ENCODE assay signal across 10 cellular contexts in the genomic region with DNA sequence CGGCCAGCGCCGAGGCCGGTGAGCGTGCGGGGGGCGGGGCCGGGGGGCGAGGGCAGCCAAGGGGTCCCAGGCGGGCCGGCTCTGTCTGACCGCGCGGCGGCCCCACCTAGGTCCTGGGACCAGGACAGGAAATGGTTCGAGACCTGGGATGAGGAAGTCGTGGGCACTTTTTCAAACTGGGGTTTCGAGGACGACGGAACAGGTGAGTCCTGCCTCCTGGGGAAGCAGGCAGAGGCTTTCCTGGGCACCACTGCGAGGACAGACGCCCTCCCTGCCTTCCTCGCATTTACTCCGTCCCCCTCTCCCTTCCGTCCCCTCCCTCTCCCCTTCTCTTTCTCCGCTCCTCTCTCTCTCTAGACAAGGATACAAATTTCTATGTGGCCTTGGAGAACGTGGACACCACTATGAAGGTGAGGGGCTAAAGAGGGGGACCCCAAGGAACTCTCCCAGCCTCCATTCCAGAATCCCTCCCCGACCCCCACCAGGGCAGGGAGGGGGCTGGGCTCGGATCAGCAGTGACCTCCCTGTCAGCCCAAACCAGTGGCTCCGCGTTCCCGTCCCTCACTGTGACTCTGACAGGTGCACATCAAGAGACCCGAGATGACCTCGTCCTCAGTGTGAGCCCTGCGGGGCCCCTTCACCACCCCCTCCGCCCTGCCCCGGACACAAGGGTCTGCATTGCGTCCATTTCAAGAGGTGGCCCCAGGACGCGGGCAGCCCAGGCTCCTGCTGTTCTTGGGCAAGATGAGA. TPM values are rescaled to one million over a fixed set of nuclear protein-coding genes. Genes with fewer than 3 reads are reported as not detected.
A peak's percentile ranks its signal among the peaks of the same experiment; 100 is the strongest.
DNase-seq lines count a peak whose midpoint lies in the region; ATAC-seq, FAIRE-seq and TF ChIP-seq lines count a peak whose summit lies in the region.
"Had no signal": no experiment of that assay in that cellular context is flagged by ENCODE, and none has a peak within 500 bp of the region (broad histone marks: within the 10 kb centered on the region; RNA-seq: fewer than 3 reads in every experiment).

No MANE protein-coding gene starts in this region.

- no peak overlapping the region for H3K27ac ChIP-seq in HepG2 (ENCODE audit: extremely low read length, insufficient read depth, low read length)
- no peak overlapping the region for H3K27ac ChIP-seq in gastrocnemius medialis
- H3K27ac ChIP-seq: BLaER1 treated with 17β-estradiol and CSF1 and Interleukin-3, amounts not matched to agents 10 nM and 100 nM had no signal

- H3K9me3 ChIP-seq in HepG2 (ENCODE audit: low read length) (no peaks in the 10 kb centered on the region), gastrocnemius medialis (no peaks in the 10 kb centered on the region)

- in situ Hi-C loops in HepG2 (cut with HindIII; ENCODE audit: extremely low pct_ligation_motif_present, low pct_unique_long_range_greater_than_20kb) (loop anchor here (5.0 kb wide), 1 partner anchor 91 kb away; no protein-coding TSS in a partner anchor), gastrocnemius medialis (cut with MboI; ENCODE audit: low sequenced_read_pairs in 4 of 4) (no loop called here)

- WGBS in HepG2 (ENCODE audit: low lambda C conversion rate) = 44% methylated on average over 40 of the region's 40 CpGs

- no peak for FAIRE-seq in HepG2 (lab: Jason Lieb, UNC)

- DNase-seq in activated naive CD4-positive, alpha-beta T cell treated with anti-CD3 and anti-CD28 coated beads, Interleukin-2, amount 10 ng/mL, durations not matched to agents 7 days and 5 days = no peak
- DNase-seq in activated naive CD4-positive, alpha-beta T cell treated with Interleukin-2 at 50 U/mL for 16 hours = no peak
- DNase-seq in HepG2 (ENCODE audit: low spot score) (no peak), type B pancreatic cell (ENCODE audit: extremely low spot score, unreplicated experiment) (peak; percentile 75), NCI-H146 treated with DMSO at 0.1 percent for 48 hours (lab: John Stamatoyannopoulos, UW; ENCODE audit: unreplicated experiment) (no peak), gastrocnemius medialis (no peak), NCI-H524 (lab: John Stamatoyannopoulos, UW) (no peak)

- no peaks in the 10 kb centered on the region for H3K36me3 Mint-ChIP-seq in activated naive CD4-positive, alpha-beta T cell treated with anti-CD3 and anti-CD28 coated beads, Interleukin-2, amount 10 ng/mL, durations not matched to agents 7 days and 5 days
- H3K36me3 Mint-ChIP-seq in activated naive CD8-positive, alpha-beta T cell = no peaks in the 10 kb centered on the region
- H3K36me3 Mint-ChIP-seq in type B pancreatic cell = no peaks in the 10 kb centered on the region

- CTCF ChIA-PET in activated naive CD4-positive, alpha-beta T cell treated with anti-CD3 and anti-CD28 coated beads, Interleukin-2, amount 10 ng/mL, durations not matched to agents 7 days and 5 days (lab: Charles Lee) = interaction anchor here (1.1 kb wide), 1 partner anchor 92 kb away, joined by 4 read pairs; no protein-coding TSS in a partner anchor
- CTCF ChIA-PET in HepG2 (lab: Yijun Ruan, JAX; ENCODE audit: low intra/inter-chr PET ratio, low total read pairs) = interaction anchor here (1.4 to 2.9 kb wide), 2 partner anchors 92 to 111 kb away, joined by 3 to 45 read pairs; no protein-coding TSS in a partner anchor

- H3K4me1 Mint-ChIP-seq in activated naive CD4-positive, alpha-beta T cell treated with anti-CD3 and anti-CD28 coated beads, Interleukin-2, amount 10 ng/mL, durations not matched to agents 7 days and 5 days = peaks cover 16% of the 10 kb centered on the region
- H3K4me1 Mint-ChIP-seq in activated naive CD8-positive, alpha-beta T cell (ENCODE audit: low read depth) = peaks cover 23% of the 10 kb centered on the region
- peaks cover 7% of the 10 kb centered on the region for H3K4me1 Mint-ChIP-seq in type B pancreatic cell (ENCODE audit: unreplicated experiment)

- no peak overlapping the region for H3K27ac Mint-ChIP-seq in activated naive CD4-positive, alpha-beta T cell treated with anti-CD3 and anti-CD28 coated beads, Interleukin-2, amount 10 ng/mL, durations not matched to agents 7 days and 5 days
- H3K27ac Mint-ChIP-seq in activated naive CD8-positive, alpha-beta T cell = no peak overlapping the region
- H3K27ac Mint-ChIP-seq in type B pancreatic cell = peak overlapping the region; percentile 15

- H3K4me1 ChIP-seq in HepG2 (ENCODE audit: insufficient read depth, low read length) (0 out of 2 replicates have a peak, but pooled peaks cover 10% of the 10 kb centered on the region), gastrocnemius medialis (peaks cover 5 to 8% of the 10 kb centered on the region in 2 donors)

- TF ChIP-seq CTCF in HepG2 (CRISPR knock-in tag; IDR thresholded peaks at IDR 0.05) = no peak
- peak; percentile 50 for TF ChIP-seq CTCF in type B pancreatic cell (conservative IDR thresholded peaks at IDR 0.05)
- no peak for TF ChIP-seq CTCF in gastrocnemius medialis (IDR thresholded peaks at IDR 0.05 in 4 of 5, conservative IDR thresholded peaks at IDR 0.05 in 1 of 5)

- H3K4me2 ChIP-seq in HepG2 (ENCODE audit: low read depth, low read length) = peak overlapping the region; percentile 44; the same call in 1 of the 2 replicates

- H3K9ac ChIP-seq in HepG2 (ENCODE audit: insufficient read depth, low read depth, low read length) = no peak overlapping the region
- H3K9ac ChIP-seq: BLaER1 treated with 17β-estradiol and CSF1 and Interleukin-3, amounts not matched to agents 10 nM and 100 nM had no signal

- no peak for TF ChIP-seq EP300 in HepG2 (IDR thresholded peaks at IDR 0.05; ENCODE audit: low read depth in 2 of 2, low read length in 2 of 2)
- no peak for TF ChIP-seq EP300 in HepG2 (CRISPR knock-in tag; IDR thresholded peaks at IDR 0.05; ENCODE audit: borderline replicate concordance)

- no peaks in the 10 kb centered on the region for H3K79me2 ChIP-seq in HepG2 (ENCODE audit: insufficient read depth, low read length)

- H3K27me3 ChIP-seq in HepG2 (ENCODE audit: control insufficient read depth in 1 of 2, insufficient read depth in 2 of 2, low read length in 2 of 2) = peaks cover 10 to 37% of the 10 kb centered on the region in 2 experiments
- H3K27me3 ChIP-seq in gastrocnemius medialis = peaks cover 43 to 54% (median 53%) of the 10 kb centered on the region in 3 donors

- peak overlapping the region; percentile 19 for H3K4me3 Mint-ChIP-seq in activated naive CD4-positive, alpha-beta T cell treated with anti-CD3 and anti-CD28 coated beads, Interleukin-2, amount 10 ng/mL, durations not matched to agents 7 days and 5 days
- peak overlapping the region; percentile 75 for H3K4me3 Mint-ChIP-seq in activated naive CD8-positive, alpha-beta T cell
- H3K4me3 Mint-ChIP-seq in type B pancreatic cell = peak overlapping the region; percentile 74

- H3K36me3 ChIP-seq in HepG2 (replicated peaks in 1 of 2; ENCODE audit: control insufficient read depth in 1 of 2, insufficient read depth in 2 of 2, low read length in 2 of 2) = no peaks in the 10 kb centered on the region
- no peaks in the 10 kb centered on the region for H3K36me3 ChIP-seq in gastrocnemius medialis
- H3K36me3 ChIP-seq: BLaER1 treated with 17β-estradiol and CSF1 and Interleukin-3, amounts not matched to agents 10 nM and 100 nM had no signal

- TF ChIP-seq RAD21 in HepG2 (CRISPR knock-in tag; IDR thresholded peaks at IDR 0.05) = no peak

- no peak for TF ChIP-seq POLR2A in HepG2 (IDR thresholded peaks at IDR 0.05; ENCODE audit: insufficient read depth in 1 of 2, low read depth in 2 of 2, low read length in 2 of 2)
- TF ChIP-seq POLR2A in gastrocnemius medialis (IDR thresholded peaks at IDR 0.05) = no peak

- peak overlapping the region in 1 of 3 experiments; percentile 38; a peak in 1 of 6 replicates for H3K4me3 ChIP-seq in HepG2 (replicated peaks in 1 of 3; ENCODE audit: insufficient read depth in 1 of 3, low read depth in 2 of 3, low read length in 3 of 3)
- H3K4me3 ChIP-seq in gastrocnemius medialis = peak overlapping the region in 2 of 4 donors; percentile 36 to 42
- H3K4me3 ChIP-seq: BLaER1 treated with 17β-estradiol and CSF1 and Interleukin-3, amounts not matched to agents 10 nM and 100 nM; lung had no signal

- H3K9me3 Mint-ChIP-seq in activated naive CD4-positive, alpha-beta T cell treated with anti-CD3 and anti-CD28 coated beads, Interleukin-2, amount 10 ng/mL, durations not matched to agents 7 days and 5 days = no peaks in the 10 kb centered on the region
- no peaks in the 10 kb centered on the region for H3K9me3 Mint-ChIP-seq in activated naive CD8-positive, alpha-beta T cell (ENCODE audit: low read depth)
- H3K9me3 Mint-ChIP-seq in type B pancreatic cell = no peaks in the 10 kb centered on the region

- ATAC-seq in HepG2 (peak; percentile 3; the same call in 1 of the 3 replicates), gastrocnemius medialis (no peak)

- POLR2A ChIA-PET in HepG2 (lab: Yijun Ruan, JAX) = no interaction called here

- no peak overlapping the region for H2AFZ ChIP-seq in HepG2 (ENCODE audit: low read length)

- H3K27me3 Mint-ChIP-seq in activated naive CD4-positive, alpha-beta T cell treated with anti-CD3 and anti-CD28 coated beads, Interleukin-2, amount 10 ng/mL, durations not matched to agents 7 days and 5 days = peaks cover 88% of the 10 kb centered on the region
- peaks cover 35% of the 10 kb centered on the region for H3K27me3 Mint-ChIP-seq in activated naive CD8-positive, alpha-beta T cell
- H3K27me3 Mint-ChIP-seq in type B pancreatic cell = peaks cover 84% of the 10 kb centered on the region

- intact Hi-C loops in HepG2 (cut with micrococcal nuclease; ENCODE audit: unreplicated experiment) (loop anchor here (1.0 to 2.0 kb wide), 2 partner anchors 93 to 110 kb away; no protein-coding TSS in a partner anchor), gastrocnemius medialis (cut with DNase I; ENCODE audit: low total_unique reads) (loop anchor here (5.0 kb wide), 1 partner anchor 91 kb away; no protein-coding TSS in a partner anchor)

- no TSS peak for BruUV-seq in HepG2 (replicated peaks; lab: Mats Ljungman, UMichigan)

- no peaks in the 10 kb centered on the region for H4K20me1 ChIP-seq in HepG2 (ENCODE audit: insufficient read depth, low read length)

RNA-seq across cellular contexts. Expression of a gene that starts 2.6 kb away (rescaled TPM):
- not detected in 2 replicates for total RNA-seq in HepG2 (2016; rRNA removed; fragmentation: Illumina TruSeq; extraction: Trizol)
- total RNA-seq in HepG2 (2016; cell fraction: cytosol; rRNA removed; fragmentation: Illumina TruSeq; extraction: Trizol; ENCODE audit: low read depth) = not detected in 2 replicates
- not detected in 2 replicates for total RNA-seq in HepG2 (2016; cell fraction: insoluble cytoplasmic fraction; rRNA removed; fragmentation: Illumina TruSeq; extraction: Trizol)
- total RNA-seq in HepG2 (2016; cell fraction: membrane; rRNA removed; fragmentation: Illumina TruSeq; extraction: Trizol) = 0.62 TPM in 1 of 2 replicates, not detected in the other
- not detected in 2 replicates for total RNA-seq in HepG2 (2016; cell fraction: nucleus; rRNA removed; fragmentation: Illumina TruSeq; extraction: Trizol)
- not detected in 2 replicates for polyA plus RNA-seq in HepG2 (2011; rRNA removed)
- polyA plus RNA-seq in HepG2 (2011; cell fraction: cytosol; rRNA removed) = not detected in 2 replicates
- polyA plus RNA-seq in HepG2 (2011; cell fraction: nucleus; rRNA removed) = 0.16 TPM in 1 of 2 replicates, not detected in the other
- polyA plus RNA-seq in HepG2 (2012) = 0.01 and 0.13 TPM in 2 replicates
- not detected in 2 replicates for polyA plus RNA-seq in HepG2 (2016; cell fraction: cytosol; fragmentation: Illumina TruSeq; extraction: Trizol; ENCODE audit: low read depth)
- not detected in 2 replicates for polyA plus RNA-seq in HepG2 (2016; cell fraction: insoluble cytoplasmic fraction; fragmentation: Illumina TruSeq; extraction: Trizol; ENCODE audit: low read depth)
- not detected in 2 replicates for polyA plus RNA-seq in HepG2 (2016; cell fraction: membrane; fragmentation: Illumina TruSeq; extraction: Trizol; ENCODE audit: low read depth)
- 0.84 TPM in 1 of 2 replicates, not detected in the other for polyA plus RNA-seq in HepG2 (2016; cell fraction: nucleus; fragmentation: Illumina TruSeq; extraction: Trizol; ENCODE audit: insufficient read depth, low read depth)
- polyA minus RNA-seq in HepG2 (2011; rRNA and poly(A)+ RNA removed; ENCODE audit: low replicate concordance) = not detected in 2 replicates
- polyA minus RNA-seq in HepG2 (2011; cell fraction: cytosol; rRNA and poly(A)+ RNA removed) = not detected in 2 replicates
- not detected in 2 replicates for polyA minus RNA-seq in HepG2 (2011; cell fraction: nucleus; rRNA and poly(A)+ RNA removed)
- 0.50 and 1.6 TPM in 2 replicates for total RNA-seq in type B pancreatic cell (ENCODE audit: low replicate concordance)
- total RNA-seq in gastrocnemius medialis = 1 to 10 TPM in 1 of 4 donors, not detected in 3; 1.4 TPM

RNA-seq across cellular contexts. Expression of a gene that starts 17.4 kb away (rescaled TPM):
- total RNA-seq in HepG2 (2016; rRNA removed; fragmentation: Illumina TruSeq; extraction: Trizol) = not detected in 2 replicates
- total RNA-seq in HepG2 (2016; cell fraction: cytosol; rRNA removed; fragmentation: Illumina TruSeq; extraction: Trizol; ENCODE audit: low read depth) = not detected in 2 replicates
- not detected in 2 replicates for total RNA-seq in HepG2 (2016; cell fraction: insoluble cytoplasmic fraction; rRNA removed; fragmentation: Illumina TruSeq; extraction: Trizol)
- not detected in 2 replicates for total RNA-seq in HepG2 (2016; cell fraction: membrane; rRNA removed; fragmentation: Illumina TruSeq; extraction: Trizol)
- not detected in 2 replicates for total RNA-seq in HepG2 (2016; cell fraction: nucleus; rRNA removed; fragmentation: Illumina TruSeq; extraction: Trizol)
- polyA plus RNA-seq in HepG2 (2011; rRNA removed) = 0.01 and 0.07 TPM in 2 replicates
- polyA plus RNA-seq in HepG2 (2011; cell fraction: cytosol; rRNA removed) = 0.01 and 0.03 TPM in 2 replicates
- 0.19 and 0.21 TPM in 2 replicates for polyA plus RNA-seq in HepG2 (2011; cell fraction: nucleus; rRNA removed)
- 0.20 and 0.23 TPM in 2 replicates for polyA plus RNA-seq in HepG2 (2012)
- polyA plus RNA-seq in HepG2 (2016; cell fraction: cytosol; fragmentation: Illumina TruSeq; extraction: Trizol; ENCODE audit: low read depth) = 0.17 TPM in 1 of 2 replicates, not detected in the other
- polyA plus RNA-seq in HepG2 (2016; cell fraction: insoluble cytoplasmic fraction; fragmentation: Illumina TruSeq; extraction: Trizol; ENCODE audit: low read depth) = 0.17 TPM in 1 of 2 replicates, not detected in the other
- 0.17 and 0.26 TPM in 2 replicates for polyA plus RNA-seq in HepG2 (2016; cell fraction: membrane; fragmentation: Illumina TruSeq; extraction: Trizol; ENCODE audit: low read depth)
- polyA plus RNA-seq in HepG2 (2016; cell fraction: nucleus; fragmentation: Illumina TruSeq; extraction: Trizol; ENCODE audit: insufficient read depth, low read depth) = 0.12 and 0.32 TPM in 2 replicates
- not detected in 2 replicates for polyA minus RNA-seq in HepG2 (2011; rRNA and poly(A)+ RNA removed; ENCODE audit: low replicate concordance)
- not detected in 2 replicates for polyA minus RNA-seq in HepG2 (2011; cell fraction: cytosol; rRNA and poly(A)+ RNA removed)
- under 0.01 and 0.13 TPM in 2 replicates for polyA minus RNA-seq in HepG2 (2011; cell fraction: nucleus; rRNA and poly(A)+ RNA removed)
- total RNA-seq in type B pancreatic cell (ENCODE audit: low replicate concordance) = 8.2 and 23.5 TPM in 2 replicates
- total RNA-seq in gastrocnemius medialis = under 1 TPM in 3 of 4 donors, not detected in 1; 0.04 to 0.71 (median 0.32) TPM

RNA-seq across cellular contexts. Expression of a gene that starts 53.2 kb away (rescaled TPM):
- total RNA-seq in HepG2 (2016; rRNA removed; fragmentation: Illumina TruSeq; extraction: Trizol) (not detected in 2 replicates), type B pancreatic cell (ENCODE audit: low replicate concordance) (0.53 and 1.5 TPM in 2 replicates), gastrocnemius medialis (under 1 TPM in 1 of 4 donors, not detected in 3; 0.05 TPM)
- not detected in 2 replicates for total RNA-seq in HepG2 (2016; cell fraction: cytosol; rRNA removed; fragmentation: Illumina TruSeq; extraction: Trizol; ENCODE audit: low read depth)
- not detected in 2 replicates for total RNA-seq in HepG2 (2016; cell fraction: insoluble cytoplasmic fraction; rRNA removed; fragmentation: Illumina TruSeq; extraction: Trizol)
- total RNA-seq in HepG2 (2016; cell fraction: membrane; rRNA removed; fragmentation: Illumina TruSeq; extraction: Trizol) = not detected in 2 replicates
- total RNA-seq in HepG2 (2016; cell fraction: nucleus; rRNA removed; fragmentation: Illumina TruSeq; extraction: Trizol) = not detected in 2 replicates
- 0.01 TPM in 1 of 2 replicates, not detected in the other for polyA plus RNA-seq in HepG2 (2011; rRNA removed)
- polyA plus RNA-seq in HepG2 (2011; cell fraction: cytosol; rRNA removed) = under 0.01 TPM in 1 of 2 replicates, not detected in the other
- 0.02 TPM in 1 of 2 replicates, not detected in the other for polyA plus RNA-seq in HepG2 (2011; cell fraction: nucleus; rRNA removed)
- polyA plus RNA-seq in HepG2 (2012) = not detected in 2 replicates
- polyA plus RNA-seq in HepG2 (2016; cell fraction: cytosol; fragmentation: Illumina TruSeq; extraction: Trizol; ENCODE audit: low read depth) = not detected in 2 replicates
- polyA plus RNA-seq in HepG2 (2016; cell fraction: insoluble cytoplasmic fraction; fragmentation: Illumina TruSeq; extraction: Trizol; ENCODE audit: low read depth) = not detected in 2 replicates
- not detected in 2 replicates for polyA plus RNA-seq in HepG2 (2016; cell fraction: membrane; fragmentation: Illumina TruSeq; extraction: Trizol; ENCODE audit: low read depth)
- polyA plus RNA-seq in HepG2 (2016; cell fraction: nucleus; fragmentation: Illumina TruSeq; extraction: Trizol; ENCODE audit: insufficient read depth, low read depth) = not detected in 2 replicates
- polyA minus RNA-seq in HepG2 (2011; rRNA and poly(A)+ RNA removed; ENCODE audit: low replicate concordance) = 0.09 TPM in 1 of 2 replicates, not detected in the other
- polyA minus RNA-seq in HepG2 (2011; cell fraction: cytosol; rRNA and poly(A)+ RNA removed) = not detected in 2 replicates
- not detected in 2 replicates for polyA minus RNA-seq in HepG2 (2011; cell fraction: nucleus; rRNA and poly(A)+ RNA removed)
- total RNA-seq: lung had no signal
- polyA plus RNA-seq: lung had no signal

Comparison
In these comparisons a context has a peak if more than half of its experiments do, and no peak if none do; other contexts are left out.
1. H3K4me3 Mint-ChIP-seq: peak in every context shown above with its lines; median percentile 75 in activated naive CD8-positive, alpha-beta T cell; 74 in type B pancreatic cell; 19 in activated naive CD4-positive, alpha-beta T cell treated with anti-CD3 and anti-CD28 coated beads, Interleukin-2, amount 10 ng/mL, durations not matched to agents 7 days and 5 days.